In the genomic region with DNA sequence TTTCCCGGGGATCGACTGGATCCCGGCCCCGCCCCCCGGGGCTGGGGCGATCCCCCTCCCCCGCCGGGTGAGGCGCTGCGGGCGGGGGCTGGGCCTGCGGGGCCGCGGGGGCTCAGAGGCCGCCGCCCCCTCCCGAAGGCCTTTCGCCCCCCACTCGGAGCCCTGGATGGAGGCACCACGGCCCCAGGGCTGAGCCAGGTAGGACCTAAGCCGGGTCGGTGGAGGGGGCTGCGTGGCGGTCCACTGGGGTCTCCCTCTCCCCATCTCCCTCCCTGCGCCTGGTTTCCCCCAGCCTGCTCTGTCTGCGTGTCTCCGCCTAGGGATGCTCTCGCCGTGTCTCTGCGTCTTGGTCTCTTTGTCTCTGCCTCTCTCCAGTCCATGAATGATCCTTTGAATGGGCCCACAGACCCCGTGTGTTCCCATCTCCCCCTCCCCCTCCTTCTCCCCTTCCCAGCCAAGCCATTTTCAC, we compare ENCODE assay signal across 8 cellular contexts. TPM values are rescaled to one million over a fixed set of nuclear protein-coding genes. Genes with fewer than 3 reads are reported as not detected.
A peak's percentile ranks its signal among the peaks of the same experiment; 100 is the strongest.
DNase-seq lines count a peak whose midpoint lies in the region; ATAC-seq and TF ChIP-seq lines count a peak whose summit lies in the region.

No MANE protein-coding gene starts in this region.

- H3K27me3 Mint-ChIP-seq in chondrocyte (ENCODE audit: low read depth) = no peaks in the 10 kb centered on the region

- H3K36me3 ChIP-seq in IMR-90 (ENCODE audit: control insufficient read depth, insufficient read depth, low read length) = peaks cover 20% of the 10 kb centered on the region
- peaks cover 6 to 13% of the 10 kb centered on the region in 2 donors for H3K36me3 ChIP-seq in muscle layer of duodenum (ENCODE audit: control insufficient read depth in 1 of 2, insufficient read depth in 2 of 2, low read length in 2 of 2)

- no peak overlapping the region for H2BK15ac ChIP-seq in IMR-90 (ENCODE audit: low read depth, low read length)

- peak overlapping the region; percentile 38; the same call in 1 of the 2 replicates for H3K18ac ChIP-seq in IMR-90 (ENCODE audit: low read depth, low read length)

- TF ChIP-seq CTCF in 22Rv1 (IDR thresholded peaks at IDR 0.05) (no peak), IMR-90 (conservative IDR thresholded peaks at IDR 0.05; ENCODE audit: low read depth, low read length) (no peak), chondrocyte (IDR thresholded peaks at IDR 0.05) (no peak)

- peak overlapping the region; percentile 18; the same call in 1 of the 2 replicates for H4K5ac ChIP-seq in IMR-90 (ENCODE audit: low read depth, low read length)

- no peaks in the 10 kb centered on the region for H3K9me3 Mint-ChIP-seq in chondrocyte (ENCODE audit: low read depth)

- peaks cover 16% of the 10 kb centered on the region for H3K36me3 Mint-ChIP-seq in chondrocyte (ENCODE audit: low read depth)

- 0 out of 2 replicates have a peak, but pooled peaks cover 4% of the 10 kb centered on the region for H3K9me1 ChIP-seq in IMR-90 (ENCODE audit: insufficient read depth, low read length)

- H3K4me3 Mint-ChIP-seq in chondrocyte (ENCODE audit: unreplicated experiment) = peak overlapping the region; percentile 85

- no peaks in the 10 kb centered on the region for H3K9me3 ChIP-seq in IMR-90 (ENCODE audit: control insufficient read depth, insufficient read depth, low read length)
- H3K9me3 ChIP-seq in muscle layer of duodenum (ENCODE audit: control insufficient read depth in 1 of 2, low read length in 2 of 2) = no peaks in the 10 kb centered on the region

- H3K14ac ChIP-seq in IMR-90 (replicated peaks; ENCODE audit: low read depth, low read length) = peak overlapping the region; percentile 94

- peak overlapping the region; percentile 87 for H3K27ac ChIP-seq in 22Rv1
- peak overlapping the region; percentile 73 for H3K27ac ChIP-seq in IMR-90 (ENCODE audit: insufficient read depth, low read length)
- peak overlapping the region; percentile 49 for H3K27ac ChIP-seq in muscle layer of duodenum (ENCODE audit: low read length)

- no peak for TF ChIP-seq POLR2A in IMR-90 (IDR thresholded peaks at IDR 0.05; ENCODE audit: low read depth, low read length)

- POLR2A ChIA-PET in IMR-90 (lab: Charles Lee; ENCODE audit: unreplicated experiment) = no interaction called here

- peaks cover 11 to 54% of the 10 kb centered on the region in 2 experiments for H3K79me1 ChIP-seq in IMR-90 (ENCODE audit: low read depth in 1 of 2, low read length in 2 of 2)

- peak overlapping the region; percentile 94 for H2AFZ ChIP-seq in IMR-90 (replicated peaks; ENCODE audit: low read length, poor library complexity)

- H3K4me3 ChIP-seq in IMR-90 (ENCODE audit: insufficient read depth, low read depth, low read length) = peak overlapping the region; percentile 94
- H3K4me3 ChIP-seq in muscle layer of duodenum (ENCODE audit: low read depth in 1 of 2, low read length in 2 of 2) = peak overlapping the region; percentile 62 to 64

- CTCF ChIA-PET in IMR-90 (lab: Yijun Ruan, JAX) = no interaction called here

- no peaks in the 10 kb centered on the region for H3K27me3 ChIP-seq in IMR-90 (ENCODE audit: control insufficient read depth, insufficient read depth, low read length)
- no peaks in the 10 kb centered on the region for H3K27me3 ChIP-seq in muscle layer of duodenum (ENCODE audit: low read depth, low read length)

- TF ChIP-seq RAD21 in IMR-90 (IDR thresholded peaks at IDR 0.05; ENCODE audit: low read length) = no peak

- dilution Hi-C loops in IMR-90 (cut with HindIII; ENCODE audit: low sequenced_read_pairs, unreplicated experiment) = no loop called here

- DNase-seq in IMR-90 (no peak), chondrocyte (ENCODE audit: low spot score) (no peak), SHP77 (lab: John Stamatoyannopoulos, UW) (no peak), HT-29 (ENCODE audit: low spot score) (no peak)

- no peak overlapping the region for H2BK20ac ChIP-seq in IMR-90 (ENCODE audit: low read depth, low read length)

- peak overlapping the region; percentile 10; the same call in 1 of the 2 replicates for H2BK120ac ChIP-seq in IMR-90 (ENCODE audit: low read depth, low read length)

- peak overlapping the region; percentile 59 for H2BK5ac ChIP-seq in IMR-90 (ENCODE audit: low read depth, low read length, poor library complexity, severe bottlenecking)

- peak overlapping the region; percentile 100 for H2AK9ac ChIP-seq in IMR-90 (replicated peaks; ENCODE audit: low read depth, low read length, poor library complexity)

- peak overlapping the region; percentile 79 for H3K23ac ChIP-seq in IMR-90 (ENCODE audit: low read depth, low read length)

- H4K20me1 ChIP-seq in IMR-90 (ENCODE audit: insufficient read depth, low read length) = peaks cover 7% of the 10 kb centered on the region

- intact Hi-C loops in IMR-90 (cut with micrococcal nuclease) = loop anchor here (2.0 kb wide), 2 partner anchors 31 to 55 kb away; no protein-coding TSS in a partner anchor

- H3K4me1 ChIP-seq in IMR-90 (ENCODE audit: control insufficient read depth, insufficient read depth, low read length) (peaks cover 9% of the 10 kb centered on the region), muscle layer of duodenum (ENCODE audit: control insufficient read depth in 1 of 2, insufficient read depth in 2 of 2, low read length in 2 of 2) (peaks cover 7 to 16% of the 10 kb centered on the region in 2 donors)

- in situ Hi-C loops in IMR-90 (cut with MboI; ENCODE audit: low sequenced_read_pairs) = no loop called here

- ATAC-seq in IMR-90 (ENCODE audit: low read depth) (no peak), GM18517 (IDR thresholded peaks at IDR 0.05; ENCODE audit: unreplicated experiment) (no peak), GM18498 (IDR thresholded peaks at IDR 0.05; ENCODE audit: unreplicated experiment) (no peak)

- H4K91ac ChIP-seq in IMR-90 (ENCODE audit: insufficient read depth, low read depth, low read length) = peak overlapping the region; percentile 61

- no CpG with 5 or more reads among the region's 31 CpGs for WGBS in IMR-90 (ENCODE audit: extremely low coverage in 2 of 2, insufficient read length in 1 of 2), 2 experiments

- BruUV-seq in IMR-90 (replicated peaks; lab: Mats Ljungman, UMichigan) = no TSS peak

- H2AK5ac ChIP-seq in IMR-90 (ENCODE audit: low read depth, low read length) = peak overlapping the region; percentile 85

- peak overlapping the region; percentile 78 for H3K27ac Mint-ChIP-seq in chondrocyte (ENCODE audit: unreplicated experiment)

- H3K9ac ChIP-seq in IMR-90 (ENCODE audit: low read depth, low read length) = peak overlapping the region; percentile 90

- H3K4me2 ChIP-seq in IMR-90 (ENCODE audit: low read depth, low read length) = peak overlapping the region; percentile 96

- H3K56ac ChIP-seq in IMR-90 (ENCODE audit: extremely low read depth, insufficient read depth, low read length) = peak overlapping the region; percentile 64; the same call in 1 of the 2 replicates

- H3K4ac ChIP-seq in IMR-90 (ENCODE audit: low read depth, low read length) = peak overlapping the region; percentile 86

- peak overlapping the region; percentile 15 to 74; a peak in 3 of 4 replicates for H4K8ac ChIP-seq in IMR-90 (ENCODE audit: low read depth in 2 of 2, low read length in 2 of 2)

- H3K4me1 Mint-ChIP-seq in chondrocyte (ENCODE audit: low read depth) = peaks cover 27% of the 10 kb centered on the region

TF ChIP-seq in IMR-90, 13 proteins besides CTCF, POLR2A, EP300 and RAD21:
- TF ChIP-seq SMC3 (IDR thresholded peaks at IDR 0.05; ENCODE audit: low read depth, low read length) (no peak), NFE2L2 (IDR thresholded peaks at IDR 0.05; ENCODE audit: low read depth, low read length) (no peak), RCOR1 (IDR thresholded peaks at IDR 0.05; ENCODE audit: insufficient replicate concordance, low read length) (no peak), MXI1 (IDR thresholded peaks at IDR 0.05; ENCODE audit: borderline replicate concordance, low read depth, low read length) (peak; percentile 19; the same call in 1 of the 2 replicates)

RNA-seq across cellular contexts. Expression of a gene that starts 1.6 kb away (rescaled TPM):
- total RNA-seq in IMR-90 (2012; rRNA removed) = 35.3 and 38.4 TPM in 2 replicates
- 174 and 252 TPM in 2 replicates for polyA plus RNA-seq in IMR-90 (2012; rRNA removed)
- polyA plus RNA-seq in IMR-90 (2012; cell fraction: cytosol; rRNA removed) = 109 and 112 TPM in 2 replicates
- polyA plus RNA-seq in IMR-90 (2012; cell fraction: nucleus; rRNA removed; ENCODE audit: low replicate concordance) = 17.8 and 27.6 TPM in 2 replicates
- 32.8 to 42.8 TPM (median 34.3 TPM) in 3 replicates for total RNA-seq in chondrocyte
- 84.6 and 111 TPM in 2 replicates for total RNA-seq in HT-29 (2014; rRNA removed; shearing (Covaris generic))

RNA-seq across cellular contexts. Expression of a gene that starts 2.2 kb away (rescaled TPM):
- total RNA-seq in IMR-90 (2012; rRNA removed) (1.7 and 1.8 TPM in 2 replicates), chondrocyte (45.2 to 49.8 TPM (median 46.7 TPM) in 3 replicates)
- 36.7 and 38.1 TPM in 2 replicates for polyA plus RNA-seq in IMR-90 (2012; rRNA removed)
- polyA plus RNA-seq in IMR-90 (2012; cell fraction: cytosol; rRNA removed) = 19.6 and 36.4 TPM in 2 replicates
- 187 and 347 TPM in 2 replicates for polyA plus RNA-seq in IMR-90 (2012; cell fraction: nucleus; rRNA removed; ENCODE audit: low replicate concordance)
- total RNA-seq in HT-29 (2014; rRNA removed; shearing (Covaris generic)) = 2.2 and 2.7 TPM in 2 replicates

RNA-seq across cellular contexts. Expression of a gene that starts 11.1 kb away (rescaled TPM):
- total RNA-seq in IMR-90 (2012; rRNA removed) (6.1 and 6.4 TPM in 2 replicates), chondrocyte (79.8 to 82.6 TPM (median 81.5 TPM) in 3 replicates)
- polyA plus RNA-seq in IMR-90 (2012; rRNA removed) = 116 and 131 TPM in 2 replicates
- polyA plus RNA-seq in IMR-90 (2012; cell fraction: cytosol; rRNA removed) = 123 and 154 TPM in 2 replicates
- polyA plus RNA-seq in IMR-90 (2012; cell fraction: nucleus; rRNA removed; ENCODE audit: low replicate concordance) = 109 and 232 TPM in 2 replicates
- total RNA-seq in HT-29 (2014; rRNA removed; shearing (Covaris generic)) = 28.5 and 32.4 TPM in 2 replicates

RNA-seq across cellular contexts. Expression of a gene that starts 14.7 kb away (rescaled TPM):
- total RNA-seq in IMR-90 (2012; rRNA removed) = not detected in 2 replicates
- polyA plus RNA-seq in IMR-90 (2012; rRNA removed) = not detected in 2 replicates
- not detected in 2 replicates for polyA plus RNA-seq in IMR-90 (2012; cell fraction: cytosol; rRNA removed)
- polyA plus RNA-seq in IMR-90 (2012; cell fraction: nucleus; rRNA removed; ENCODE audit: low replicate concordance) = not detected in 2 replicates
- total RNA-seq in chondrocyte = not detected in 3 replicates
- not detected in 2 replicates for total RNA-seq in HT-29 (2014; rRNA removed; shearing (Covaris generic))

RNA-seq across cellular contexts. Expression of a gene that starts 20.0 kb away (rescaled TPM):
- total RNA-seq in IMR-90 (2012; rRNA removed) (not detected in 2 replicates), chondrocyte (not detected in 3 replicates)
- not detected in 2 replicates for polyA plus RNA-seq in IMR-90 (2012; rRNA removed)
- not detected in 2 replicates for polyA plus RNA-seq in IMR-90 (2012; cell fraction: cytosol; rRNA removed)
- 0.13 TPM in 1 of 2 replicates, not detected in the other for polyA plus RNA-seq in IMR-90 (2012; cell fraction: nucleus; rRNA removed; ENCODE audit: low replicate concordance)
- not detected in 2 replicates for total RNA-seq in HT-29 (2014; rRNA removed; shearing (Covaris generic))

Comparison
In these comparisons a context has a peak if more than half of its experiments do, and no peak if none do; other contexts are left out.
1. RNA of a gene that starts 2.2 kb away (total RNA-seq): 45.2 to 49.8 TPM in chondrocyte; 2.2 to 2.7 TPM in HT-29 and 1.7 to 1.8 TPM in IMR-90; every median in the first group is over 10 times any median in the second.
2. Peak in every context shown above with its lines, with median percentiles within 50 percentile points of each other: H3K27ac ChIP-seq.